ENCODE assay signal across 8 cellular contexts in the genomic region with DNA sequence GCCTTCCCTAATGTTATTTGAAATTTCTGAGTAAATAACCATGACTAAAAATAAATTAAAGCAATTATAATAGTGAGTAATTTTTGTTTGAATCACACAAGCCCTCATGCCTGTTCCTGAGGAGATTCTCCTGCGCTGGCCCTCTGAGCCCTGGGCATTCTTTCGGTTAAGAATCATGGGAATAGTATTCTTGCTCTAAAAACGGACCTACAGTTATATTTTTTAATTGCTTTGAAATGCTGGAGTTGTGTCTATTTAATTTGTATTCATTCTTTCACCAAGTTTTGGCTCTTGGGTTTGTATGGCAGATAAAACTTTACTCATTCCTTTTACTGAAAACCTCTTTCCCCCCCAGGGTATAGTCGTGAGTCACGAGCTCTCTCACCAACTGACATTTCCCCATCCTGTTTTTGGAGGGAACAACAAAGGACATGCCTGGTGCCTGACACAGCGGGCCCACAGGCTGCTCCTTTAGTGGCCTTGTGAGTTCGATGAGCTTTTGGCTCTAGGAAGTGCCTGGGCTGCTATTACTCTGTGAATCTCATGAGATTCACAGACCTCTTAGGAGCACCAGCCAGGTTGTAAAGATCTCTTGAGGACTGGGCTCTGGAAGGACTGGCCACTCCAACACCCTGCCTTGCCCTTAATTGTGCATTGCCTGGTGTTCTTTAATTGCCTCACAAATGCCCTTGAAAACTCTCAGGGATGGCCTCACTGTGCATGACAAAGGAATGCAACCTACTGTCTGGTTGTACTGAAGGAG. TPM values are rescaled to one million over a fixed set of nuclear protein-coding genes. Genes with fewer than 3 reads are reported as not detected.
DNase-seq lines count a peak whose midpoint lies in the region; ATAC-seq and TF ChIP-seq lines count a peak whose summit lies in the region.

No MANE protein-coding gene starts in this region.

- ATAC-seq in activated T-helper 17 cell treated with anti-CD3 and anti-CD28 coated beads, Interleukin-2, amount 50 U/mL, for 72 hours (replicated peaks), result peak; percentile 34
- ATAC-seq in left ventricle myocardium superior (peak; percentile 75), GM18873 (IDR thresholded peaks at IDR 0.05; ENCODE audit: low FRiP score, unreplicated experiment) (no peak), GM18868 (IDR thresholded peaks at IDR 0.05; ENCODE audit: unreplicated experiment) (no peak)

- peaks cover 6% of the 10 kb centered on the region for H3K27me3 Mint-ChIP-seq in activated T-helper 17 cell treated with anti-CD3 and anti-CD28 coated beads, Interleukin-2, amount 50 U/mL, for 72 hours

- H3K4me3 Mint-ChIP-seq in activated T-helper 17 cell treated with anti-CD3 and anti-CD28 coated beads, Interleukin-2, amount 50 U/mL, for 72 hours, result no peak overlapping the region

- intact Hi-C loops in left ventricle myocardium superior (cut with micrococcal nuclease), result no loop called here

- H3K9me3 Mint-ChIP-seq in activated T-helper 17 cell treated with anti-CD3 and anti-CD28 coated beads, Interleukin-2, amount 50 U/mL, for 72 hours, result no peaks in the 10 kb centered on the region

- no peaks in the 10 kb centered on the region for H3K4me1 Mint-ChIP-seq in activated T-helper 17 cell treated with anti-CD3 and anti-CD28 coated beads, Interleukin-2, amount 50 U/mL, for 72 hours

- DNase-seq in HPDE6-E6E7 (ENCODE audit: extremely low spot score), result peak; percentile 84
- peak; percentile 73 for DNase-seq in left ventricle myocardium superior
- DNase-seq in stromal cell of bone marrow (ENCODE audit: low read depth), result peak; percentile 97
- DNase-seq in GM13977 (ENCODE audit: low spot score), result no peak
- DNase-seq in stimulated activated CD4-positive, alpha-beta T cell treated with anti-CD3 and anti-CD28 coated beads, Interleukin-2, amount 100 ng/mL, for 48 hours, result no peak

- TF ChIP-seq CTCF in GM13977 (IDR thresholded peaks at IDR 0.05; ENCODE audit: extremely low read depth, insufficient read depth, missing control alignments), result no peak

- no peaks in the 10 kb centered on the region for H3K36me3 Mint-ChIP-seq in activated T-helper 17 cell treated with anti-CD3 and anti-CD28 coated beads, Interleukin-2, amount 50 U/mL, for 72 hours (ENCODE audit: low read depth)

- no peak overlapping the region for H3K27ac Mint-ChIP-seq in activated T-helper 17 cell treated with anti-CD3 and anti-CD28 coated beads, Interleukin-2, amount 50 U/mL, for 72 hours

- in situ Hi-C loops in GM13977 (cut with MboI; ENCODE audit: low pct_unique_long_range_greater_than_20kb, low sequenced_read_pairs, unreplicated experiment), result no loop called here

RNA-seq across cellular contexts. Expression of gene DDR2, which starts 58.6 kb away (rescaled TPM):
- total RNA-seq in activated T-helper 17 cell treated with anti-CD3 and anti-CD28 coated beads, Interleukin-2, amount 50 U/mL, for 72 hours, result 1 to 10 TPM in 1 of 2 donors, under 1 TPM in 1; 0.34 to 1.7 TPM
- total RNA-seq in left ventricle myocardium superior, result 26.1 TPM

Comparison
In these comparisons a context has a peak if more than half of its experiments do, and no peak if none do; other contexts are left out.
1. DNase-seq: peak in HPDE6-E6E7 (single experiment), left ventricle myocardium superior (single experiment) and stromal cell of bone marrow (single experiment); none in GM13977 (single experiment) and stimulated activated CD4-positive, alpha-beta T cell treated with anti-CD3 and anti-CD28 coated beads, Interleukin-2, amount 100 ng/mL, for 48 hours (0 of 2).
2. ATAC-seq: peak in activated T-helper 17 cell treated with anti-CD3 and anti-CD28 coated beads, Interleukin-2, amount 50 U/mL, for 72 hours (single experiment) and left ventricle myocardium superior (single experiment); none in GM18873 (single experiment) and GM18868 (single experiment).